25 cellular contexts compared by ENCODE assay signal in the genomic region with DNA sequence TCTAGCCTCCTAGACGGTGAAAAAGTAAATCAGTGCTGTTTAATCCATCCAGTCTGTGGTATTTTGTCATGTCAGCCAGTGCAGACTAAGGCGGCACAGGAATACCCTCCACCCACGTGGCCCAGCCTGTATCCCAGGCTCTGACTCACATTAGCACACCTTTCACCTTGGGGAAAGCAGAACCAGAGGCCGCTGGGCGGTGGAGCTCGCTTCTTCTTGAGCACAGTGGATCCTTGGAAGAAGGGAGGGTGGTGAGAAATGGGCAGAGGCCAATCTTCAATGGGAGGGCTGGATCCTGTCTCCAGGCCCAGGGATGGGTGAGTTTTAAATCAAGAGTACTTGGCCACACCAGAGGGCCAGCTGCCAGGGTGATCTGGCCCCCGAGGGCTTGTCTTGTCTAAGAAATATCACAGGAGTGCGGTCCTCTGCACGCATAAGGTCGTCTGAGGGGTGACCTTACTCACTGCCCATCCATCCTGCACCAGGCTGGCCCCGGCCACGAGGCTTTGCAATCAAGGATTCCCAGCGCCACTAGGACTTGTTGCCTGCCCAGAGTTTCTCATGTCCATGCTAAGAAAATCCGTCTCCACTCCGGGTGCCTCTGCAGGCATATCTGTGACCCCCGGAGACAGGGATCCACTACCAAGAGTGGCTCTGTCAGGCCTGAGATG.
"Had no signal": no experiment of that assay in that cellular context is flagged by ENCODE, and none has a peak within 500 bp of the region (broad histone marks: within the 10 kb centered on the region; RNA-seq: fewer than 3 reads in every experiment).

No MANE protein-coding gene starts in this region.

- DNase-seq: stimulated activated CD4-positive, alpha-beta T cell treated with anti-CD3 and anti-CD28 coated beads, Interleukin-2, amount 100 ng/mL, for 24 hours; stimulated activated CD4-positive, alpha-beta T cell treated with anti-CD3 and anti-CD28 coated beads, Interleukin-2, amount 100 ng/mL, for 48 hours; stimulated activated CD4-positive, alpha-beta T cell treated with anti-CD3 and anti-CD28 coated beads, Interleukin-4, amount 100 ng/mL, for 1 hour; stimulated activated CD4-positive, alpha-beta T cell treated with anti-CD3 and anti-CD28 coated beads, Interleukin-4, amount 100 ng/mL, for 24 hours; stimulated activated CD8-positive, alpha-beta memory T cell treated with anti-CD3 and anti-CD28 coated beads, Interleukin-4, amount 100 ng/mL, for 48 hours; stimulated activated naive B cell treated with anti-CD40 and anti-IgM and Interleukin-4, amounts not matched to agents 10 μg/mL and 1 μg/mL and 100 μg/mL, for 72 hours; stimulated activated naive CD4-positive, alpha-beta T cell; stimulated activated naive CD4-positive, alpha-beta T cell treated with Interleukin-2 at 50 U/mL for 16 hours; stimulated activated naive CD8-positive, alpha-beta T cell treated with anti-CD3 and anti-CD28 coated beads, Interleukin-15, amount 100 ng/mL, for 72 hours; stimulated activated naive CD8-positive, alpha-beta T cell treated with anti-CD3 and anti-CD28 coated beads, Interleukin-15, Interleukin-2, amounts not matched to agents 100 U/mL and 50 U/mL, for 24 hours; stomach; substantia nigra; testis; thyroid gland; tibial artery; transverse colon; trophoblast cell; uterus had no signal

- ATAC-seq: stimulated activated effector memory CD8-positive, alpha-beta T cell treated with anti-CD3 and anti-CD28 coated beads, Interleukin-12 subunit alpha, Interleukin-12 subunit beta, amount 100 ng/mL, for 72 hours; stimulated activated memory B cell treated with anti-CD40 and anti-IgM and Interleukin-4, amounts not matched to agents 10 μg/mL and 1 μg/mL and 100 μg/mL, for 72 hours; stimulated activated naive B cell treated with anti-CD40 and anti-IgM and Interleukin-4, amounts not matched to agents 10 μg/mL and 1 μg/mL and 100 μg/mL, for 72 hours; stimulated activated naive CD8-positive, alpha-beta T cell treated with anti-CD3 and anti-CD28 coated beads, Interleukin-15, amount 100 ng/mL, for 72 hours; stimulated activated naive CD8-positive, alpha-beta T cell treated with anti-CD3 and anti-CD28 coated beads, Interleukin-15, Interleukin-2, amounts not matched to agents 100 U/mL and 50 U/mL, for 24 hours had no signal

- H3K4me1 ChIP-seq: stomach, suprapubic skin, testis, thyroid gland, tibial artery, tibial nerve, transverse colon, upper lobe of left lung, uterus, vagina had no signal

- H3K9me3 ChIP-seq: suprapubic skin, testis, thoracic aorta, thyroid gland, tibial artery, transverse colon, upper lobe of left lung, uterus, vagina had no signal

- H3K36me3 ChIP-seq: stomach, suprapubic skin, thoracic aorta, thyroid gland, tibial artery, tibial nerve, transverse colon, upper lobe of left lung, uterus, vagina had no signal

- H3K27ac ChIP-seq: stomach, suprapubic skin, testis, thoracic aorta, thyroid gland, tibial artery, tibial nerve, transverse colon, upper lobe of left lung, uterus, vagina had no signal

- H3K27me3 ChIP-seq: testis, thyroid gland, tibial nerve, transverse colon, upper lobe of left lung, uterus, vagina had no signal

- H3K4me3 ChIP-seq: stomach, suprapubic skin, testis, thoracic aorta, thyroid gland, tibial artery, tibial nerve, transverse colon, upper lobe of left lung, uterus, vagina had no signal
